Comparison of ENCODE assay signal across 11 cellular contexts in the genomic region with DNA sequence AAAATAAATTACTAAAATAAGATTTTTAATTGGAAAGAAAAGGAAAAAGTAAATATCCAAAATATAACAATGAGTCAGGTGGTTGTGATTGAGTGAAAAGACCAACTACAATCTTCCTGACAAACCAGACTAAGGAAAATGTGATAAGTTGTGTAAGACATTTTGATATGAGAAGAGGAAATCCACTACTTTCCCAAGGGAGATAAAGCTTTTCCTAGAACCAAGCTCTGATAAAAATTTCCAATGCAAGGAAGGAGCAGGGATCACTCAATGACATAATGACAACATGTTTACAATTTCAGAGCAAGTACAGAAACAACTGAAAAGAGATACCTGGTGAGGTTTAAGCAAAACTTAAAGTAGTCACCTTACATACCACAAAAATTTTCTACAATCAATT.
"Had no signal": no experiment of that assay in that cellular context is flagged by ENCODE, and none has a peak within 500 bp of the region (broad histone marks: within the 10 kb centered on the region; RNA-seq: fewer than 3 reads in every experiment).

No MANE protein-coding gene starts in this region.

- FAIRE-seq: H1, H54 had no signal

- H3K9me3 ChIP-seq: HAP-1 had no signal

- H3K27ac ChIP-seq: GM23248 had no signal

- H2AFZ ChIP-seq: GM23248, GM23338 had no signal

- H3K4me3 ChIP-seq: GM23248, GM23338, HAP-1 had no signal

- H3K9ac ChIP-seq: GM23248 had no signal

- ATAC-seq: GM23338, HCT116 had no signal

- H3K4me1 ChIP-seq: HAP-1 had no signal

- DNase-seq: GM23248, GOT3, H7, H9, HCEC 1CT, HFFc6 had no signal

- H3K4me2 ChIP-seq: GM23338 had no signal

- H3K36me3 ChIP-seq: HAP-1 had no signal
